In genomic region chrX:135740683-135741149, GRCh38 we compare ENCODE assay signal across 8 cellular contexts. TPM values are rescaled to one million over a fixed set of nuclear protein-coding genes. Genes with fewer than 3 reads are reported as not detected.
DNase-seq lines count a peak whose midpoint lies in the region; ATAC-seq, FAIRE-seq and TF ChIP-seq lines count a peak whose summit lies in the region.

No MANE protein-coding gene starts in this region.

- H4K20me1 ChIP-seq in PC-9 (ENCODE audit: insufficient read depth), result no peaks in the 10 kb centered on the region

- H3K4me1 Mint-ChIP-seq in CD4-positive, alpha-beta memory T cell, result peaks cover 0 to 5% (median 0%) of the 10 kb centered on the region in 4 donors

- peaks cover 0 to 1% of the 10 kb centered on the region in 2 donors for H3K27me3 Mint-ChIP-seq in CD4-positive, alpha-beta memory T cell

- no peaks in the 10 kb centered on the region for H3K36me3 ChIP-seq in CD4-positive, alpha-beta memory T cell (ENCODE audit: insufficient read depth, low read length)
- H3K36me3 ChIP-seq in PC-9 (ENCODE audit: low read depth) (no peaks in the 10 kb centered on the region), body of pancreas (replicated peaks in 1 of 2; ENCODE audit: insufficient read depth in 1 of 2, low read depth in 2 of 2) (no peaks in the 10 kb centered on the region), small intestine (ENCODE audit: control insufficient read depth in 2 of 2, insufficient read depth in 2 of 2, low read length in 2 of 2) (no peaks in the 10 kb centered on the region)

- no peak for FAIRE-seq in small intestine (lab: Jason Lieb, UNC)

- H2AFZ ChIP-seq in PC-9, result no peak overlapping the region

- H3K4me2 ChIP-seq in PC-9, result no peak overlapping the region

- peak overlapping the region in 3 of 8 donors; percentile 32 to 58 (median 41) for H3K4me3 Mint-ChIP-seq in CD4-positive, alpha-beta memory T cell

- BruUV-seq in PC-9 (replicated peaks; lab: Mats Ljungman, UMichigan), result no TSS peak

- peak in 4 of 5 donors; percentile 21 to 31 (median 26) for DNase-seq in CD4-positive, alpha-beta memory T cell
- DNase-seq in PC-9 (peak in 1 of 2 experiments; percentile 7), body of pancreas (peak; percentile 2 to 15 (median 12)), small intestine (peak; percentile 0), NCI-H2107 (lab: John Stamatoyannopoulos, UW) (no peak), SKM-1 treated with dmso at 0.1 percent for 144 hours (lab: John Stamatoyannopoulos, UW; ENCODE audit: unreplicated experiment) (no peak), DMS 273 treated with DMSO at 0.1 percent for 48 hours (lab: John Stamatoyannopoulos, UW) (no peak)

- CTCF ChIA-PET in CD4-positive, alpha-beta memory T cell (lab: Charles Lee; ENCODE audit: partially characterized antibody), result no interaction called here
- CTCF ChIA-PET in PC-9 (lab: Charles Lee), result interaction anchor here (0.8 kb wide), 1 partner anchor 289 kb away, joined by 3 read pairs; no protein-coding TSS in a partner anchor

- POLR2A ChIA-PET in CD4-positive, alpha-beta memory T cell (lab: Charles Lee; ENCODE audit: partially characterized antibody), result no interaction called here
- POLR2A ChIA-PET in PC-9 (lab: Charles Lee; ENCODE audit: unreplicated experiment), result no interaction called here

- no peak for TF ChIP-seq POLR2A in body of pancreas (IDR thresholded peaks at IDR 0.05)

- no peaks in the 10 kb centered on the region for H3K9me2 ChIP-seq in PC-9 (ENCODE audit: insufficient read depth)

- no peak overlapping the region for H3K27ac Mint-ChIP-seq in CD4-positive, alpha-beta memory T cell

- ATAC-seq in GM21423 (IDR thresholded peaks at IDR 0.05; ENCODE audit: unreplicated experiment), result peak; percentile 73
- ATAC-seq in body of pancreas, result no peak

- H3K79me2 ChIP-seq in PC-9 (ENCODE audit: low read depth), result no peaks in the 10 kb centered on the region

- intact Hi-C loops in CD4-positive, alpha-beta memory T cell (cut with micrococcal nuclease), result no loop called here
- intact Hi-C loops in PC-9 (cut with micrococcal nuclease; ENCODE audit: unreplicated experiment) (no loop called here), body of pancreas (cut with DNase I) (no loop called here)

- no peak overlapping the region for H3K4me3 ChIP-seq in CD4-positive, alpha-beta memory T cell (ENCODE audit: low read length in 2 of 2)
- H3K4me3 ChIP-seq in PC-9 (no peak overlapping the region), body of pancreas (no peak overlapping the region), small intestine (ENCODE audit: low read depth in 1 of 2, low read length in 2 of 2) (no peak overlapping the region)

- no peaks in the 10 kb centered on the region for H3K36me3 Mint-ChIP-seq in CD4-positive, alpha-beta memory T cell

- H3F3A ChIP-seq in PC-9 (ENCODE audit: insufficient read depth, low read depth), result no peaks in the 10 kb centered on the region

- H3K4me1 ChIP-seq in CD4-positive, alpha-beta memory T cell (ENCODE audit: insufficient read depth, low read length), result no peaks in the 10 kb centered on the region
- H3K4me1 ChIP-seq in PC-9 (replicated peaks; ENCODE audit: insufficient read depth) (no peaks in the 10 kb centered on the region), body of pancreas (no peaks in the 10 kb centered on the region), small intestine (ENCODE audit: control insufficient read depth in 2 of 2, insufficient read depth in 1 of 2, low read depth in 1 of 2, low read length in 1 of 2) (no peaks in the 10 kb centered on the region)

- H3K27me3 ChIP-seq in CD4-positive, alpha-beta memory T cell (ENCODE audit: insufficient read depth, low read length), result no peaks in the 10 kb centered on the region
- H3K27me3 ChIP-seq in PC-9 (ENCODE audit: insufficient read depth, low read depth) (peaks cover 5% of the 10 kb centered on the region; the same call in 1 of the 2 replicates), body of pancreas (no peaks in the 10 kb centered on the region), small intestine (ENCODE audit: control insufficient read depth in 2 of 2, insufficient read depth in 2 of 2, low read length in 2 of 2) (no peaks in the 10 kb centered on the region)

- H3K27ac ChIP-seq in CD4-positive, alpha-beta memory T cell (ENCODE audit: low read depth, low read length), result no peak overlapping the region
- no peak overlapping the region for H3K27ac ChIP-seq in PC-9
- H3K27ac ChIP-seq in body of pancreas, result no peak overlapping the region
- H3K27ac ChIP-seq in small intestine (ENCODE audit: low read depth in 1 of 2, low read length in 1 of 2), result no peak overlapping the region

- no peaks in the 10 kb centered on the region for H3K9me3 ChIP-seq in CD4-positive, alpha-beta memory T cell (ENCODE audit: control insufficient read depth in 1 of 2, low read length in 2 of 2)
- no peaks in the 10 kb centered on the region for H3K9me3 ChIP-seq in PC-9 (ENCODE audit: insufficient read depth, low read depth)
- H3K9me3 ChIP-seq in body of pancreas, result no peaks in the 10 kb centered on the region
- no peaks in the 10 kb centered on the region for H3K9me3 ChIP-seq in small intestine (ENCODE audit: control insufficient read depth, low read depth)

- WGBS in body of pancreas, 2 donors, result 44 to 100% methylated on average over 4 to 16 of the region's 18 CpGs
- 54 to 73% (median 65%) methylated on average over 14 to 18 of the region's 18 CpGs for WGBS in small intestine, 3 donors

- TF ChIP-seq CTCF in PC-9 (conservative IDR thresholded peaks at IDR 0.05) (peak; percentile 62), body of pancreas (IDR thresholded peaks at IDR 0.05) (peak in 3 of 7 experiments; percentile 6 to 21 (median 13))

- H3K9me3 Mint-ChIP-seq in CD4-positive, alpha-beta memory T cell, result no peaks in the 10 kb centered on the region

RNA-seq across cellular contexts. Expression of gene CT45A3, which starts 27.3 kb away (rescaled TPM):
- total RNA-seq in CD4-positive, alpha-beta memory T cell, result not detected
- not detected for polyA plus RNA-seq in CD4-positive, alpha-beta memory T cell
- not detected in 2 replicates for total RNA-seq in PC-9 (2021)
- not detected for total RNA-seq in body of pancreas
- polyA plus RNA-seq in small intestine, result not detected

RNA-seq across cellular contexts. Expression of gene CT45A1, which starts 27.3 kb away (rescaled TPM):
- total RNA-seq in CD4-positive, alpha-beta memory T cell, result not detected
- polyA plus RNA-seq in CD4-positive, alpha-beta memory T cell, result not detected
- total RNA-seq in PC-9 (2021) (not detected in 2 replicates), body of pancreas (not detected)
- not detected for polyA plus RNA-seq in small intestine

RNA-seq across cellular contexts. Expression of gene CT45A5, which starts 44.6 kb away (rescaled TPM):
- total RNA-seq in CD4-positive, alpha-beta memory T cell, result not detected
- not detected for polyA plus RNA-seq in CD4-positive, alpha-beta memory T cell
- not detected in 2 replicates for total RNA-seq in PC-9 (2021)
- not detected for total RNA-seq in body of pancreas
- not detected for polyA plus RNA-seq in small intestine

Comparison
In these comparisons a context has a peak if more than half of its experiments do, and no peak if none do; other contexts are left out.
1. DNase-seq: peak in CD4-positive, alpha-beta memory T cell (4 of 5), body of pancreas (4 of 4) and small intestine (single experiment); none in NCI-H2107 (single experiment), SKM-1 treated with dmso at 0.1 percent for 144 hours (single experiment) and DMS 273 treated with DMSO at 0.1 percent for 48 hours (single experiment).